1 cellular context compared by ENCODE assay signal in the genomic region with DNA sequence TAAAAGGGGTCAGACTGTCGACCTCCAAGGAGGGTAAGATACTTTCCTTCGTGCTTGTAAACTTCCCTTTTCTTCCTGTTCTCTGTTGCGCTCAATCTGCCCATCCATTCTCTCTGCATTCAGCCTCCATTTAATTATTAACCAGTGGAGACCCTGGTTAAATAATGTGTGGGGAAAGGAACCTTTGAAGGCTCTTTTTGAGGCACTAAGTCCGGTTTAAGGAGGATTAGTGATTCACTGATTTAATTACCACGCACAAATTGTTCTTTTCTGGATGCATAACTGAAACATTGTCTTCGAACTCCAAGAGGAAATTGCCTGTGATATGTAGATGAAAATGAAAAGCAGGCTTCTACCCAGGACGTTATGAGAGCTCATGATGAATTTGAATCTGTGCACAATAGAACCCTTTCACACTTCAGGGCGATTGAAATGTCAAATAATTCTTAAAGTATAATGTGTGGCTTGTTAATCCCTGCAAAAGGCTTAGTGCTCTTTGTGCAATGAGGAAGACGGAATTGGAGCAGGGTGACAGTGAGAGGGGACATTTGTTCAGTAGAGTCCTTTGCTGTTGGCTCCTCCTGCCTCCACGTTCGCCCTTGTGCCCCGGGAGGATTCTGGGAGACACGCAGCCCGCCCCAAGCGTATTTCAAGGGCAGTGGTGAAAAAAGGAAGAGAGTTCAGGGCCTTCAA.
TF ChIP-seq lines count a peak whose summit lies in the region.

No MANE protein-coding gene starts in this region.

TF ChIP-seq in HepG2, 621 proteins besides CTCF, POLR2A, EP300 and RAD21 (continued from another document and continues in another):
- TF ChIP-seq, protein P1, sequence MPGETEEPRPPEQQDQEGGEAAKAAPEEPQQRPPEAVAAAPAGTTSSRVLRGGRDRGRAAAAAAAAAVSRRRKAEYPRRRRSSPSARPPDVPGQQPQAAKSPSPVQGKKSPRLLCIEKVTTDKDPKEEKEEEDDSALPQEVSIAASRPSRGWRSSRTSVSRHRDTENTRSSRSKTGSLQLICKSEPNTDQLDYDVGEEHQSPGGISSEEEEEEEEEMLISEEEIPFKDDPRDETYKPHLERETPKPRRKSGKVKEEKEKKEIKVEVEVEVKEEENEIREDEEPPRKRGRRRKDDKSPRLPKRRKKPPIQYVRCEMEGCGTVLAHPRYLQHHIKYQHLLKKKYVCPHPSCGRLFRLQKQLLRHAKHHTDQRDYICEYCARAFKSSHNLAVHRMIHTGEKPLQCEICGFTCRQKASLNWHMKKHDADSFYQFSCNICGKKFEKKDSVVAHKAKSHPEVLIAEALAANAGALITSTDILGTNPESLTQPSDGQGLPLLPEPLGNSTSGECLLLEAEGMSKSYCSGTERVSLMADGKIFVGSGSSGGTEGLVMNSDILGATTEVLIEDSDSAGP (CRISPR knock-in tag; IDR thresholded peaks at IDR 0.05; ENCODE audit: borderline replicate concordance): no peak
- TF ChIP-seq NCOR1 (IDR thresholded peaks at IDR 0.05; ENCODE audit: borderline replicate concordance, low read length) (no peak), ADNP (CRISPR knock-in tag; IDR thresholded peaks at IDR 0.05) (no peak), ZBTB10 (CRISPR knock-in tag; IDR thresholded peaks at IDR 0.05; ENCODE audit: borderline replicate concordance) (no peak), ZBTB8A (CRISPR knock-in tag; IDR thresholded peaks at IDR 0.05; ENCODE audit: borderline replicate concordance, low read depth) (no peak), NFAT5 (CRISPR knock-in tag; IDR thresholded peaks at IDR 0.05) (no peak), SATB2 (CRISPR knock-in tag; IDR thresholded peaks at IDR 0.05) (no peak), ZNF17 (CRISPR knock-in tag; IDR thresholded peaks at IDR 0.05) (no peak), SCMH1 (CRISPR knock-in tag; IDR thresholded peaks at IDR 0.05; ENCODE audit: borderline replicate concordance) (no peak), ZNF256 (CRISPR knock-in tag; conservative IDR thresholded peaks at IDR 0.05) (no peak), FOXO1 (CRISPR knock-in tag; IDR thresholded peaks at IDR 0.05) (no peak), ZNF343 (CRISPR knock-in tag; IDR thresholded peaks at IDR 0.05) (no peak), HDAC6 (IDR thresholded peaks at IDR 0.05; ENCODE audit: low read depth, low read length) (no peak), ZNF710 (CRISPR knock-in tag; IDR thresholded peaks at IDR 0.05; ENCODE audit: borderline replicate concordance) (peak; percentile 32; the same call in 1 of the 2 replicates), RXRA (CRISPR knock-in tag; IDR thresholded peaks at IDR 0.05) (no peak), TSC22D2 (CRISPR knock-in tag; IDR thresholded peaks at IDR 0.05; ENCODE audit: borderline replicate concordance) (no peak), GFI1 (CRISPR knock-in tag; IDR thresholded peaks at IDR 0.05; ENCODE audit: borderline replicate concordance) (peak; percentile 87), MIXL1 (CRISPR knock-in tag; IDR thresholded peaks at IDR 0.05) (no peak; the same call in 1 of the 2 replicates), ZNF782 (CRISPR knock-in tag; IDR thresholded peaks at IDR 0.05; ENCODE audit: borderline replicate concordance) (no peak), ELF1 (CRISPR knock-in tag; IDR thresholded peaks at IDR 0.05) (no peak), PCBP1 (IDR thresholded peaks at IDR 0.05; ENCODE audit: borderline replicate concordance, low read depth, low read length) (no peak), TBL1XR1 (IDR thresholded peaks at IDR 0.05; ENCODE audit: borderline replicate concordance, low read length, partially characterized antibody) (no peak)
- TF ChIP-seq, protein P2, sequence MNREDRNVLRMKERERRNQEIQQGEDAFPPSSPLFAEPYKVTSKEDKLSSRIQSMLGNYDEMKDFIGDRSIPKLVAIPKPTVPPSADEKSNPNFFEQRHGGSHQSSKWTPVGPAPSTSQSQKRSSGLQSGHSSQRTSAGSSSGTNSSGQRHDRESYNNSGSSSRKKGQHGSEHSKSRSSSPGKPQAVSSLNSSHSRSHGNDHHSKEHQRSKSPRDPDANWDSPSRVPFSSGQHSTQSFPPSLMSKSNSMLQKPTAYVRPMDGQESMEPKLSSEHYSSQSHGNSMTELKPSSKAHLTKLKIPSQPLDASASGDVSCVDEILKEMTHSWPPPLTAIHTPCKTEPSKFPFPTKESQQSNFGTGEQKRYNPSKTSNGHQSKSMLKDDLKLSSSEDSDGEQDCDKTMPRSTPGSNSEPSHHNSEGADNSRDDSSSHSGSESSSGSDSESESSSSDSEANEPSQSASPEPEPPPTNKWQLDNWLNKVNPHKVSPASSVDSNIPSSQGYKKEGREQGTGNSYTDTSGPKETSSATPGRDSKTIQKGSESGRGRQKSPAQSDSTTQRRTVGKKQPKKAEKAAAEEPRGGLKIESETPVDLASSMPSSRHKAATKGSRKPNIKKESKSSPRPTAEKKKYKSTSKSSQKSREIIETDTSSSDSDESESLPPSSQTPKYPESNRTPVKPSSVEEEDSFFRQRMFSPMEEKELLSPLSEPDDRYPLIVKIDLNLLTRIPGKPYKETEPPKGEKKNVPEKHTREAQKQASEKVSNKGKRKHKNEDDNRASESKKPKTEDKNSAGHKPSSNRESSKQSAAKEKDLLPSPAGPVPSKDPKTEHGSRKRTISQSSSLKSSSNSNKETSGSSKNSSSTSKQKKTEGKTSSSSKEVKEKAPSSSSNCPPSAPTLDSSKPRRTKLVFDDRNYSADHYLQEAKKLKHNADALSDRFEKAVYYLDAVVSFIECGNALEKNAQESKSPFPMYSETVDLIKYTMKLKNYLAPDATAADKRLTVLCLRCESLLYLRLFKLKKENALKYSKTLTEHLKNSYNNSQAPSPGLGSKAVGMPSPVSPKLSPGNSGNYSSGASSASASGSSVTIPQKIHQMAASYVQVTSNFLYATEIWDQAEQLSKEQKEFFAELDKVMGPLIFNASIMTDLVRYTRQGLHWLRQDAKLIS (CRISPR knock-in tag; IDR thresholded peaks at IDR 0.05): no peak
- TF ChIP-seq, protein P3, sequence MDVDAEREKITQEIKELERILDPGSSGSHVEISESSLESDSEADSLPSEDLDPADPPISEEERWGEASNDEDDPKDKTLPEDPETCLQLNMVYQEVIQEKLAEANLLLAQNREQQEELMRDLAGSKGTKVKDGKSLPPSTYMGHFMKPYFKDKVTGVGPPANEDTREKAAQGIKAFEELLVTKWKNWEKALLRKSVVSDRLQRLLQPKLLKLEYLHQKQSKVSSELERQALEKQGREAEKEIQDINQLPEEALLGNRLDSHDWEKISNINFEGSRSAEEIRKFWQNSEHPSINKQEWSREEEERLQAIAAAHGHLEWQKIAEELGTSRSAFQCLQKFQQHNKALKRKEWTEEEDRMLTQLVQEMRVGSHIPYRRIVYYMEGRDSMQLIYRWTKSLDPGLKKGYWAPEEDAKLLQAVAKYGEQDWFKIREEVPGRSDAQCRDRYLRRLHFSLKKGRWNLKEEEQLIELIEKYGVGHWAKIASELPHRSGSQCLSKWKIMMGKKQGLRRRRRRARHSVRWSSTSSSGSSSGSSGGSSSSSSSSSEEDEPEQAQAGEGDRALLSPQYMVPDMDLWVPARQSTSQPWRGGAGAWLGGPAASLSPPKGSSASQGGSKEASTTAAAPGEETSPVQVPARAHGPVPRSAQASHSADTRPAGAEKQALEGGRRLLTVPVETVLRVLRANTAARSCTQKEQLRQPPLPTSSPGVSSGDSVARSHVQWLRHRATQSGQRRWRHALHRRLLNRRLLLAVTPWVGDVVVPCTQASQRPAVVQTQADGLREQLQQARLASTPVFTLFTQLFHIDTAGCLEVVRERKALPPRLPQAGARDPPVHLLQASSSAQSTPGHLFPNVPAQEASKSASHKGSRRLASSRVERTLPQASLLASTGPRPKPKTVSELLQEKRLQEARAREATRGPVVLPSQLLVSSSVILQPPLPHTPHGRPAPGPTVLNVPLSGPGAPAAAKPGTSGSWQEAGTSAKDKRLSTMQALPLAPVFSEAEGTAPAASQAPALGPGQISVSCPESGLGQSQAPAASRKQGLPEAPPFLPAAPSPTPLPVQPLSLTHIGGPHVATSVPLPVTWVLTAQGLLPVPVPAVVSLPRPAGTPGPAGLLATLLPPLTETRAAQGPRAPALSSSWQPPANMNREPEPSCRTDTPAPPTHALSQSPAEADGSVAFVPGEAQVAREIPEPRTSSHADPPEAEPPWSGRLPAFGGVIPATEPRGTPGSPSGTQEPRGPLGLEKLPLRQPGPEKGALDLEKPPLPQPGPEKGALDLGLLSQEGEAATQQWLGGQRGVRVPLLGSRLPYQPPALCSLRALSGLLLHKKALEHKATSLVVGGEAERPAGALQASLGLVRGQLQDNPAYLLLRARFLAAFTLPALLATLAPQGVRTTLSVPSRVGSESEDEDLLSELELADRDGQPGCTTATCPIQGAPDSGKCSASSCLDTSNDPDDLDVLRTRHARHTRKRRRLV (CRISPR knock-in tag; IDR thresholded peaks at IDR 0.05): no peak
- TF ChIP-seq, protein P4, sequence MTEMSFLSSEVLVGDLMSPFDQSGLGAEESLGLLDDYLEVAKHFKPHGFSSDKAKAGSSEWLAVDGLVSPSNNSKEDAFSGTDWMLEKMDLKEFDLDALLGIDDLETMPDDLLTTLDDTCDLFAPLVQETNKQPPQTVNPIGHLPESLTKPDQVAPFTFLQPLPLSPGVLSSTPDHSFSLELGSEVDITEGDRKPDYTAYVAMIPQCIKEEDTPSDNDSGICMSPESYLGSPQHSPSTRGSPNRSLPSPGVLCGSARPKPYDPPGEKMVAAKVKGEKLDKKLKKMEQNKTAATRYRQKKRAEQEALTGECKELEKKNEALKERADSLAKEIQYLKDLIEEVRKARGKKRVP (CRISPR knock-in tag; IDR thresholded peaks at IDR 0.05): no peak
- TF ChIP-seq, protein P5, sequence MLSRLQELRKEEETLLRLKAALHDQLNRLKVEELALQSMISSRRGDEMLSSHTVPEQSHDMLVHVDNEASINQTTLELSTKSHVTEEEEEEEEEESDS (CRISPR knock-in tag; IDR thresholded peaks at IDR 0.05; ENCODE audit: borderline replicate concordance): no peak
- TF ChIP-seq, protein P6, sequence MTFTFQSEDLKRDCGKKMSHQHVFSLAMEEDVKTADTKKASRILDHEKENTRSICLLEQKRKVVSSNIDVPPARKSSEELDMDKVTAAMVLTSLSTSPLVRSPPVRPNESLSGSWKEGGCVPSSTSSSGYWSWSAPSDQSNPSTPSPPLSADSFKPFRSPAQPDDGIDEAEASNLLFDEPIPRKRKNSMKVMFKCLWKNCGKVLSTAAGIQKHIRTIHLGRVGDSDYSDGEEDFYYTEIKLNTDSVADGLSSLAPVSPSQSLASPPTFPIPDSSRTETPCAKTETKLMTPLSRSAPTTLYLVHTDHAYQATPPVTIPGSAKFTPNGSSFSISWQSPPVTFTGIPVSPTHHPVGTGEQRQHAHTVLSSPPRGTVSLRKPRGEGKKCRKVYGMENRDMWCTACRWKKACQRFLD (CRISPR knock-in tag; IDR thresholded peaks at IDR 0.05; ENCODE audit: borderline replicate concordance): no peak
